ENCODE assay signal across 7 cellular contexts in genomic region chr2:111452208-111452607, GRCh38.
A peak's percentile ranks its signal among the peaks of the same experiment; 100 is the strongest.
DNase-seq lines count a peak whose midpoint lies in the region; ATAC-seq and TF ChIP-seq lines count a peak whose summit lies in the region.
"Not testable (repeated sequence)": the region's sequence is repeated elsewhere in the genome, so short reads cannot be mapped to it uniquely, and the experiment has no call there.

No MANE protein-coding gene starts in this region.

- not testable (repeated sequence) for H3K4me3 ChIP-seq in KMS-11 (IDR thresholded peaks at IDR 0.05; ENCODE audit: insufficient read depth, low read depth, low read length)
- peak overlapping the region in 2 of 3 donors; percentile 18 to 29 for H3K4me3 ChIP-seq in breast epithelium

- CTCF ChIA-PET in activated CD4-positive, alpha-beta T cell treated with anti-CD3 and anti-CD28 coated beads, Interleukin-2, amount 10 ng/mL, durations not matched to agents 7 days and 5 days (lab: Charles Lee), result not testable (repeated sequence)

- TF ChIP-seq CTCF in KMS-11 (conservative IDR thresholded peaks at IDR 0.05; ENCODE audit: low read depth, low read length); breast epithelium (IDR thresholded peaks at IDR 0.05); natural killer cell (IDR thresholded peaks at IDR 0.05): not testable (repeated sequence)

- H3K27ac Mint-ChIP-seq in activated CD4-positive, alpha-beta T cell treated with anti-CD3 and anti-CD28 coated beads, Interleukin-2, amount 10 ng/mL, durations not matched to agents 7 days and 5 days, result peak overlapping the region; percentile 72
- H3K27ac Mint-ChIP-seq in natural killer cell, result peak overlapping the region; percentile 29 to 63

- H4K20me1 ChIP-seq in KMS-11 (ENCODE audit: insufficient read depth), result not testable (repeated sequence)

- TF ChIP-seq POLR2A in breast epithelium (IDR thresholded peaks at IDR 0.05), result not testable (repeated sequence)

- peak overlapping the region; percentile 74 for H3K9ac ChIP-seq in KMS-11

- H3K9me3 ChIP-seq in breast epithelium, result not testable (repeated sequence)

- intact Hi-C loops in breast epithelium (cut with DNase I; ENCODE audit: low total_unique reads); natural killer cell (cut with micrococcal nuclease): not testable (repeated sequence)

- peak; percentile 61 for ATAC-seq in GM18870 (IDR thresholded peaks at IDR 0.05; ENCODE audit: unreplicated experiment)
- peak; percentile 66 for ATAC-seq in GM21717 (IDR thresholded peaks at IDR 0.05; ENCODE audit: unreplicated experiment)
- ATAC-seq in HG02884 (IDR thresholded peaks at IDR 0.05; ENCODE audit: unreplicated experiment), result peak; percentile 78
- peak; percentile 22 to 33 (median 25) for ATAC-seq in natural killer cell

- H3K27me3 ChIP-seq in KMS-11 (ENCODE audit: insufficient read depth, low read depth); breast epithelium: not testable (repeated sequence)

- not testable (repeated sequence) for H3K27me3 Mint-ChIP-seq in activated CD4-positive, alpha-beta T cell treated with anti-CD3 and anti-CD28 coated beads, Interleukin-2, amount 10 ng/mL, durations not matched to agents 7 days and 5 days; natural killer cell (ENCODE audit: low read depth in 2 of 2)

- DNase-seq in activated CD4-positive, alpha-beta T cell treated with anti-CD3 and anti-CD28 coated beads, Interleukin-2, amount 10 ng/mL, durations not matched to agents 7 days and 5 days; breast epithelium (ENCODE audit: low spot score in 2 of 2); natural killer cell: not testable (repeated sequence)

- H3K79me2 ChIP-seq in KMS-11 (ENCODE audit: insufficient read depth, low read depth), result not testable (repeated sequence)

- not testable (repeated sequence) for H2AFZ ChIP-seq in KMS-11 (ENCODE audit: low read depth)

- not testable (repeated sequence) for H3K4me3 Mint-ChIP-seq in activated CD4-positive, alpha-beta T cell treated with anti-CD3 and anti-CD28 coated beads, Interleukin-2, amount 10 ng/mL, durations not matched to agents 7 days and 5 days
- peak overlapping the region; percentile 45 for H3K4me3 Mint-ChIP-seq in natural killer cell

- H3K4me1 Mint-ChIP-seq in activated CD4-positive, alpha-beta T cell treated with anti-CD3 and anti-CD28 coated beads, Interleukin-2, amount 10 ng/mL, durations not matched to agents 7 days and 5 days, result peaks cover 13% of the 10 kb centered on the region
- peaks cover 0 to 17% of the 10 kb centered on the region in 2 donors for H3K4me1 Mint-ChIP-seq in natural killer cell

- H3K9me3 Mint-ChIP-seq in activated CD4-positive, alpha-beta T cell treated with anti-CD3 and anti-CD28 coated beads, Interleukin-2, amount 10 ng/mL, durations not matched to agents 7 days and 5 days; natural killer cell: not testable (repeated sequence)

- peaks cover 20% of the 10 kb centered on the region for H3K4me1 ChIP-seq in KMS-11 (ENCODE audit: low read depth, poor library complexity, severe bottlenecking)
- not testable (repeated sequence) for H3K4me1 ChIP-seq in breast epithelium

- H3K36me3 Mint-ChIP-seq in activated CD4-positive, alpha-beta T cell treated with anti-CD3 and anti-CD28 coated beads, Interleukin-2, amount 10 ng/mL, durations not matched to agents 7 days and 5 days (ENCODE audit: low read depth); natural killer cell: not testable (repeated sequence)

- H3K4me2 ChIP-seq in KMS-11, result peak overlapping the region; percentile 72

- POLR2A ChIA-PET in activated CD4-positive, alpha-beta T cell treated with anti-CD3 and anti-CD28 coated beads, Interleukin-2, amount 10 ng/mL, durations not matched to agents 7 days and 5 days (lab: Charles Lee), result not testable (repeated sequence)

- not testable (repeated sequence) for H3K36me3 ChIP-seq in KMS-11 (ENCODE audit: insufficient read depth); breast epithelium

- H3K27ac ChIP-seq in KMS-11 (peak overlapping the region; percentile 92), breast epithelium (peak overlapping the region in 1 of 2 donors; percentile 57)

Comparison
In these comparisons a context has a peak if more than half of its experiments do, and no peak if none do; other contexts are left out.
1. ATAC-seq: peak in every context shown above with its lines; median percentile 78 in HG02884; 66 in GM21717; 61 in GM18870; 25 in natural killer cell.